ENCODE assay signal across 8 cellular contexts in genomic region chr19:55258828-55259539, GRCh38. TPM values are rescaled to one million over a fixed set of nuclear protein-coding genes. Genes with fewer than 3 reads are reported as not detected.
DNase-seq lines count a peak whose midpoint lies in the region; ATAC-seq, FAIRE-seq and TF ChIP-seq lines count a peak whose summit lies in the region.

PPP6R1 (minus strand) TSS chr19:55259017; CDS start chr19:55247103, 11,914 bp downstream.

- DNase-seq in AG20443 (ENCODE audit: low spot score) (peak; percentile 100), NCI-H510A (lab: John Stamatoyannopoulos, UW) (peak; percentile 96), cerebellum (ENCODE audit: low spot score) (peak; percentile 98), keratinocyte (ENCODE audit: low read depth, low spot score) (peak; percentile 90)
- DNase-seq in activated CD4-positive, alpha-beta T cell treated with anti-CD3 and anti-CD28 coated beads for 1 hour: peak; percentile 89
- DNase-seq in stimulated activated CD4-positive, alpha-beta T cell treated with anti-CD3 and anti-CD28 coated beads, Interleukin-15, amount 100 ng/mL, for 1 hour (ENCODE audit: low read depth in 1 of 2, low spot score in 1 of 2): peak; percentile 92 to 93

- peak within 1 kb of the TSS; percentile 79 to 99 (median 88) for H3K4me3 ChIP-seq in keratinocyte (ENCODE audit: control insufficient read depth in 2 of 3, extremely low read depth in 1 of 3, insufficient read depth in 2 of 3, low read depth in 1 of 3, low read length in 3 of 3)

- peak; percentile 74 for ATAC-seq in HG03432 (IDR thresholded peaks at IDR 0.05; ENCODE audit: unreplicated experiment)

- no peaks in the 10 kb centered on the region for H3K27me3 ChIP-seq in keratinocyte (ENCODE audit: control insufficient read depth, extremely low read depth, insufficient read depth, low read length)

- peak within 1 kb of the TSS; percentile 91 for H3K27ac ChIP-seq in keratinocyte (ENCODE audit: control insufficient read depth, insufficient read depth, low read length)

- peak; percentile 82 for FAIRE-seq in keratinocyte (lab: Jason Lieb, UNC)

- H3K36me3 ChIP-seq in keratinocyte (ENCODE audit: control insufficient read depth in 2 of 2, extremely low read depth in 1 of 2, insufficient read depth in 2 of 2, low read length in 2 of 2): peaks cover 2 to 6% of the 10 kb centered on the region in 2 experiments

- H4K20me1 ChIP-seq in keratinocyte (ENCODE audit: control insufficient read depth, extremely low read depth, insufficient read depth, low read length): peaks cover 31% of the 10 kb centered on the region

- no peak for TF ChIP-seq CTCF in keratinocyte (optimal IDR thresholded peaks at IDR 0.05 in 1 of 3, IDR thresholded peaks at IDR 0.05 in 1 of 3, conservative IDR thresholded peaks at IDR 0.05 in 1 of 3; ENCODE audit: extremely low read depth in 1 of 3, insufficient read depth in 2 of 3, low read length in 3 of 3)

- H3K9me3 ChIP-seq in keratinocyte (ENCODE audit: control insufficient read depth, low read depth, low read length): no peaks in the 10 kb centered on the region

- H3K9me1 ChIP-seq in keratinocyte (ENCODE audit: control insufficient read depth, extremely low read depth, insufficient read depth, low read length): peaks cover 10% of the 10 kb centered on the region

- H3K79me2 ChIP-seq in keratinocyte (ENCODE audit: control insufficient read depth, insufficient read depth, low read length): peaks cover 47% of the 10 kb centered on the region

- H3K4me2 ChIP-seq in keratinocyte (ENCODE audit: control insufficient read depth, extremely low read depth, insufficient read depth, low read depth, low read length): peak within 1 kb of the TSS; percentile 96

- peak within 1 kb of the TSS; percentile 94 for H3K9ac ChIP-seq in keratinocyte (ENCODE audit: control insufficient read depth, extremely low read depth, insufficient read depth, low read length)

- peak within 1 kb of the TSS; percentile 80 for H2AFZ ChIP-seq in keratinocyte (ENCODE audit: control insufficient read depth, low read length)

- peaks cover 27% of the 10 kb centered on the region for H3K4me1 ChIP-seq in keratinocyte (ENCODE audit: control insufficient read depth, extremely low read depth, insufficient read depth, low read length)

- peak; percentile 90 for TF ChIP-seq POLR2A in GM19099 (IDR thresholded peaks at IDR 0.05; ENCODE audit: extremely low read depth, insufficient read length, low read depth)

- dilution Hi-C loops in keratinocyte (cut with MboI; ENCODE audit: extremely low pct_ligation_motif_present, low sequenced_read_pairs): no loop called here

RNA-seq across cellular contexts. Expression of gene PPP6R1, which starts in this region (rescaled TPM):
- total RNA-seq in cerebellum: 15.4 TPM
- 26.7 to 49.7 TPM (median 27.5 TPM) in 3 replicates for polyA plus RNA-seq in keratinocyte
- 53.9 TPM for polyA plus RNA-seq in keratinocyte (2011; ENCODE audit: low read depth)
- 25.2 and 42.0 TPM in 2 replicates for polyA plus RNA-seq in keratinocyte (2011; cell fraction: cytosol; rRNA removed)
- polyA plus RNA-seq in keratinocyte (2011; cell fraction: nucleus; rRNA removed): 53.5 and 58.2 TPM in 2 replicates
- 25.9 and 54.2 TPM in 2 replicates for polyA plus RNA-seq in keratinocyte (2012; ENCODE audit: low replicate concordance)
- polyA minus RNA-seq in keratinocyte: 52.8 to 162 TPM (median 69.3 TPM) in 3 replicates
- 82.3 TPM for polyA minus RNA-seq in keratinocyte (2011; cell fraction: cytosol; rRNA and poly(A)+ RNA removed)
- 45.9 and 47.5 TPM in 2 replicates for polyA minus RNA-seq in keratinocyte (2011; cell fraction: nucleus; rRNA and poly(A)+ RNA removed)

Comparison
In these comparisons a context has a peak if more than half of its experiments do, and no peak if none do; other contexts are left out.
1. Peak in every context shown above with its lines: DNase-seq, ATAC-seq, H3K4me3 ChIP-seq and H3K27ac ChIP-seq.